22 cellular contexts compared by ENCODE assay signal in genomic region chr5:91867799-91868198, GRCh38.
"Had no signal": no experiment of that assay in that cellular context is flagged by ENCODE, and none has a peak within 500 bp of the region (broad histone marks: within the 10 kb centered on the region; RNA-seq: fewer than 3 reads in every experiment).

No MANE protein-coding gene starts in this region.

- DNase-seq: activated CD4-positive, alpha-beta memory T cell treated with anti-CD3 and anti-CD28 coated beads for 36 hours; activated CD4-positive, alpha-beta T cell treated with anti-CD3 and anti-CD28 coated beads, Interleukin-2, amount 10 ng/mL, durations not matched to agents 7 days and 5 days; activated CD4-positive, CD25-positive, alpha-beta regulatory T cell; activated gamma-delta T cell; activated naive CD4-positive, alpha-beta T cell treated with anti-CD3 and anti-CD28 coated beads for 36 hours; activated T-cell treated with anti-CD3 and anti-CD28 coated beads for 4 hours; activated T-cell treated with anti-CD3 and anti-CD28 coated beads, Interleukin-2, amount 50 U/mL, for 48 hours; amygdala; Kasumi-1; MV-4-11; NCI-H1105; NCI-H1436; NCI-H187; NCI-H2081; NCI-H524; Peyer's patch; Right ventricle myocardium superior; SJCRH30; SK-N-SH; T-helper 1 cell had no signal

- ATAC-seq: activated T-helper 17 cell treated with anti-CD3 and anti-CD28 coated beads, Interleukin-2, amount 50 U/mL, for 72 hours; K562 had no signal
